Comparison of ENCODE assay signal across 17 cellular contexts in the genomic region with DNA sequence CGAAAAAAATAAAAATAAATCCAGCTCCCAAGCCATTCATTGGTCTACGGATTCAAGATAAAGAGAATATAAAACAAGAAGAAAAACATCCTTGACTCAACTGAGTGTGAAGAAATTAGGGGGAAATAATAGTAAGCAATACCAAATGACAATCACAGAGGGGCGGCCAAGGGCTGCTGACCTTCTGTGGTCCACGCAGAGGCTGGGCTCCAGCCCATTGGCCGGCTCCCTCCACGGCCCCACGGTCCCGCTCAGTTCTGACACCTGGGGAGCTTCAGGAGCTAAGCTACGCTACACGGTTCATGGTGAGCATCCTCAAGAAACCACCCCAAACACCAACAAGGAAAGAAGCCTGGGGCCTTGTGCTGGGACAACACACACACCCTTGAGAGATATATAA. TPM values are rescaled to one million over a fixed set of nuclear protein-coding genes. Genes with fewer than 3 reads are reported as not detected.
DNase-seq lines count a peak whose midpoint lies in the region; ATAC-seq and TF ChIP-seq lines count a peak whose summit lies in the region.
"Had no signal": no experiment of that assay in that cellular context is flagged by ENCODE, and none has a peak within 500 bp of the region (broad histone marks: within the 10 kb centered on the region; RNA-seq: fewer than 3 reads in every experiment).

No MANE protein-coding gene starts in this region.

- H3K9ac ChIP-seq in iPS-15b (ENCODE audit: low read depth, low read length) = no peak overlapping the region

- no peak overlapping the region for H3K27ac ChIP-seq in right atrium auricular region
- H3K27ac ChIP-seq in left ventricle myocardium inferior (replicated peaks) = no peak overlapping the region
- H3K27ac ChIP-seq: A549, SJCRH30 had no signal

- H3K4me1 Mint-ChIP-seq in WTC11 = peaks cover 62% of the 10 kb centered on the region

- H3K9me3 Mint-ChIP-seq in WTC11 = peaks cover 22% of the 10 kb centered on the region

- H3K9me3 ChIP-seq in right atrium auricular region = peaks cover 5 to 18% of the 10 kb centered on the region in 2 donors
- peaks cover 30% of the 10 kb centered on the region for H3K9me3 ChIP-seq in left ventricle myocardium inferior (replicated peaks)
- no peaks in the 10 kb centered on the region for H3K9me3 ChIP-seq in iPS-15b (ENCODE audit: control insufficient read depth, insufficient read depth, low read length)

- H3K4me3 ChIP-seq in right atrium auricular region (no peak overlapping the region), left ventricle myocardium inferior (no peak overlapping the region), iPS-15b (ENCODE audit: low read depth, low read length) (peak overlapping the region; percentile 32)
- H3K4me3 ChIP-seq: A549, SJCRH30 had no signal

- peaks cover 20% of the 10 kb centered on the region for H3K36me3 Mint-ChIP-seq in WTC11

- H3K36me3 ChIP-seq in right atrium auricular region = no peaks in the 10 kb centered on the region
- no peaks in the 10 kb centered on the region for H3K36me3 ChIP-seq in left ventricle myocardium inferior
- H3K36me3 ChIP-seq in iPS-15b (ENCODE audit: control insufficient read depth, insufficient read depth, low read length) = no peaks in the 10 kb centered on the region
- H3K36me3 ChIP-seq: SJCRH30 had no signal

- CTCF ChIA-PET in WTC11 (lab: Charles Lee) = interaction anchor here (1.0 to 2.2 kb wide), 3 partner anchors 10 to 97 kb away, joined by 3 to 11 read pairs (median 6); no protein-coding TSS in a partner anchor

- H3K27ac Mint-ChIP-seq in WTC11 = peak overlapping the region; percentile 13; the same call in 1 of the 2 replicates

- H3K4me1 ChIP-seq in right atrium auricular region (no peaks in the 10 kb centered on the region), left ventricle myocardium inferior (no peaks in the 10 kb centered on the region), iPS-15b (ENCODE audit: control insufficient read depth, insufficient read depth, low read length) (peaks cover 12% of the 10 kb centered on the region)
- H3K4me1 ChIP-seq: A549 had no signal

- POLR2A ChIA-PET in WTC11 (lab: Charles Lee) = interaction anchor here (1.2 to 1.4 kb wide), 2 partner anchors 10 to 97 kb away, joined by 3 read pairs; no protein-coding TSS in a partner anchor

- TF ChIP-seq CTCF in right atrium auricular region (IDR thresholded peaks at IDR 0.05) = no peak
- TF ChIP-seq CTCF in left ventricle myocardium inferior (IDR thresholded peaks at IDR 0.05; ENCODE audit: borderline replicate concordance) = no peak
- TF ChIP-seq CTCF in WTC11 (IDR thresholded peaks at IDR 0.05) = no peak

- no peak overlapping the region; the same call in 1 of the 2 replicates for H3K4me3 Mint-ChIP-seq in WTC11
- H3K4me3 Mint-ChIP-seq: CD4-positive, alpha-beta memory T cell had no signal

- no peaks in the 10 kb centered on the region for H3K27me3 ChIP-seq in right atrium auricular region
- peaks cover 60% of the 10 kb centered on the region for H3K27me3 ChIP-seq in left ventricle myocardium inferior (ENCODE audit: low read depth)
- H3K27me3 ChIP-seq in iPS-15b (ENCODE audit: control insufficient read depth, insufficient read depth, low read length) = no peaks in the 10 kb centered on the region

- DNase-seq in right atrium auricular region (ENCODE audit: low spot score) (peak; percentile 38), left ventricle myocardium inferior (no peak), WTC11 (ENCODE audit: low spot score) (no peak), T-helper 9 cell (no peak)
- DNase-seq in stimulated activated naive CD8-positive, alpha-beta T cell treated with anti-CD3 and anti-CD28 coated beads, Interleukin-15, Interleukin-2, amounts not matched to agents 100 U/mL and 50 U/mL, for 24 hours = no peak
- DNase-seq: CD4-positive, alpha-beta memory T cell; EL; KBM-7; NCI-H1105; NCI-H2081; NCI-H2171 treated with DMSO at 0.1 percent for 48 hours; NCI-H446 treated with DMSO at 0.1 percent for 48 hours; SJCRH30 had no signal

- peaks cover 4% of the 10 kb centered on the region for H3K27me3 Mint-ChIP-seq in WTC11 (ENCODE audit: low read depth)

- ATAC-seq in WTC11 = peak; percentile 8; the same call in 1 of the 2 replicates
- ATAC-seq in stimulated activated naive CD8-positive, alpha-beta T cell treated with anti-CD3 and anti-CD28 coated beads, Interleukin-15, Interleukin-2, amounts not matched to agents 100 U/mL and 50 U/mL, for 24 hours = no peak
- ATAC-seq in GM19397 (IDR thresholded peaks at IDR 0.05; ENCODE audit: unreplicated experiment) = no peak
- ATAC-seq in HG03039 (IDR thresholded peaks at IDR 0.05; ENCODE audit: unreplicated experiment) = no peak
- ATAC-seq: A549 had no signal

- intact Hi-C loops in left ventricle myocardium inferior (cut with micrococcal nuclease) = no loop called here

TF ChIP-seq in WTC11, 78 proteins besides CTCF, POLR2A, EP300 and RAD21 (continues in another document):
- TF ChIP-seq CREB1 (CRISPR knock-in tag; IDR thresholded peaks at IDR 0.05) (no peak), SP1 (CRISPR knock-in tag; conservative IDR thresholded peaks at IDR 0.05) (no peak), ZBTB43 (CRISPR knock-in tag; IDR thresholded peaks at IDR 0.05) (no peak), GTF2I (CRISPR knock-in tag; conservative IDR thresholded peaks at IDR 0.05) (no peak)
- TF ChIP-seq, protein P1, sequence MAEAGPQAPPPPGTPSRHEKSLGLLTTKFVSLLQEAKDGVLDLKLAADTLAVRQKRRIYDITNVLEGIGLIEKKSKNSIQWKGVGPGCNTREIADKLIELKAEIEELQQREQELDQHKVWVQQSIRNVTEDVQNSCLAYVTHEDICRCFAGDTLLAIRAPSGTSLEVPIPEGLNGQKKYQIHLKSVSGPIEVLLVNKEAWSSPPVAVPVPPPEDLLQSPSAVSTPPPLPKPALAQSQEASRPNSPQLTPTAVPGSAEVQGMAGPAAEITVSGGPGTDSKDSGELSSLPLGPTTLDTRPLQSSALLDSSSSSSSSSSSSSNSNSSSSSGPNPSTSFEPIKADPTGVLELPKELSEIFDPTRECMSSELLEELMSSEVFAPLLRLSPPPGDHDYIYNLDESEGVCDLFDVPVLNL (CRISPR knock-in tag; IDR thresholded peaks at IDR 0.05; ENCODE audit: borderline replicate concordance, low read depth) = no peak
- TF ChIP-seq, protein P2, sequence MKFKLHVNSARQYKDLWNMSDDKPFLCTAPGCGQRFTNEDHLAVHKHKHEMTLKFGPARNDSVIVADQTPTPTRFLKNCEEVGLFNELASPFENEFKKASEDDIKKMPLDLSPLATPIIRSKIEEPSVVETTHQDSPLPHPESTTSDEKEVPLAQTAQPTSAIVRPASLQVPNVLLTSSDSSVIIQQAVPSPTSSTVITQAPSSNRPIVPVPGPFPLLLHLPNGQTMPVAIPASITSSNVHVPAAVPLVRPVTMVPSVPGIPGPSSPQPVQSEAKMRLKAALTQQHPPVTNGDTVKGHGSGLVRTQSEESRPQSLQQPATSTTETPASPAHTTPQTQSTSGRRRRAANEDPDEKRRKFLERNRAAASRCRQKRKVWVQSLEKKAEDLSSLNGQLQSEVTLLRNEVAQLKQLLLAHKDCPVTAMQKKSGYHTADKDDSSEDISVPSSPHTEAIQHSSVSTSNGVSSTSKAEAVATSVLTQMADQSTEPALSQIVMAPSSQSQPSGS (CRISPR knock-in tag; IDR thresholded peaks at IDR 0.05; ENCODE audit: borderline replicate concordance, low read depth) = no peak

RNA-seq across cellular contexts. Expression of gene KRTAP10-12, which starts 0.4 kb away (rescaled TPM):
- total RNA-seq in right atrium auricular region = not detected
- not detected for total RNA-seq in left ventricle myocardium inferior
- total RNA-seq in WTC11 (2021) = not detected in 3 replicates
- total RNA-seq: CD4-positive, alpha-beta memory T cell; SJCRH30 had no signal

RNA-seq across cellular contexts. Expression of gene KRTAP12-1, which starts 14.6 kb away (rescaled TPM):
- total RNA-seq in right atrium auricular region (not detected), left ventricle myocardium inferior (not detected), WTC11 (2021) (0.63 to 2.5 TPM (median 1.0 TPM) in 3 replicates)
- total RNA-seq: CD4-positive, alpha-beta memory T cell; SJCRH30 had no signal

RNA-seq across cellular contexts. Expression of gene TSPEAR, which starts 14.8 kb away (rescaled TPM):
- total RNA-seq in right atrium auricular region (not detected), left ventricle myocardium inferior (3.3 TPM), WTC11 (2021) (2.1 to 2.9 TPM (median 2.7 TPM) in 3 replicates)
- total RNA-seq: CD4-positive, alpha-beta memory T cell; SJCRH30 had no signal

RNA-seq across cellular contexts. Expression of gene KRTAP12-2, which starts 29.8 kb away (rescaled TPM):
- total RNA-seq in right atrium auricular region (not detected), left ventricle myocardium inferior (not detected), WTC11 (2021) (0.25 TPM in 1 of 3 replicates, not detected in the others)
- total RNA-seq: CD4-positive, alpha-beta memory T cell; SJCRH30 had no signal

RNA-seq across cellular contexts. Expression of gene KRTAP12-3, which starts 38.8 kb away (rescaled TPM):
- total RNA-seq in right atrium auricular region (not detected), left ventricle myocardium inferior (not detected), WTC11 (2021) (not detected in 3 replicates)
- total RNA-seq: CD4-positive, alpha-beta memory T cell; SJCRH30 had no signal
